ENCODE assay signal across 8 cellular contexts in genomic region chr6:89146748-89147715, GRCh38. TPM values are rescaled to one million over a fixed set of nuclear protein-coding genes. Genes with fewer than 3 reads are reported as not detected.
A peak's percentile ranks its signal among the peaks of the same experiment; 100 is the strongest.
DNase-seq lines count a peak whose midpoint lies in the region; ATAC-seq and TF ChIP-seq lines count a peak whose summit lies in the region.

No MANE protein-coding gene starts in this region.

- H3K4me1 ChIP-seq in KMS-11 (ENCODE audit: low read depth, poor library complexity, severe bottlenecking) (peaks cover 29% of the 10 kb centered on the region), rectal smooth muscle tissue (ENCODE audit: control insufficient read depth, insufficient read depth, low read length) (peaks cover 7% of the 10 kb centered on the region)

- H4K20me1 ChIP-seq in KMS-11 (ENCODE audit: insufficient read depth), result no peaks in the 10 kb centered on the region

- H3K27ac ChIP-seq in KMS-11 (peak overlapping the region; percentile 94), rectal smooth muscle tissue (ENCODE audit: low read depth, low read length) (peak overlapping the region; percentile 95)

- H2AFZ ChIP-seq in KMS-11 (ENCODE audit: low read depth), result peak overlapping the region; percentile 82

- H3K4me2 ChIP-seq in KMS-11, result peak overlapping the region; percentile 56; the same call in 1 of the 2 replicates

- H3K36me3 ChIP-seq in KMS-11 (ENCODE audit: insufficient read depth), result no peaks in the 10 kb centered on the region
- peaks cover 2% of the 10 kb centered on the region for H3K36me3 ChIP-seq in rectal smooth muscle tissue (ENCODE audit: control insufficient read depth, insufficient read depth, low read length)

- H3K27me3 ChIP-seq in KMS-11 (ENCODE audit: insufficient read depth, low read depth) (no peaks in the 10 kb centered on the region), rectal smooth muscle tissue (ENCODE audit: control insufficient read depth, insufficient read depth, low read length) (no peaks in the 10 kb centered on the region)

- ATAC-seq in left ventricle myocardium superior, result peak; percentile 64

- peaks cover 11% of the 10 kb centered on the region for H3K27me3 Mint-ChIP-seq in activated T-helper 1 cell treated with anti-CD3 and anti-CD28 coated beads, Interleukin-12 subunit alpha, Interleukin-12 subunit beta, Interleukin-2, Interleukin-4 antibody, amounts not matched to agents 30 ng/mL and 10 ng/mL and 1 ng/mL, durations not matched to agents 14 hours and 24 hours and 36 hours (ENCODE audit: insufficient read depth)

- H3K9ac ChIP-seq in KMS-11 (peak overlapping the region; percentile 95), rectal smooth muscle tissue (ENCODE audit: low read length) (peak overlapping the region; percentile 2)

- peaks cover 40% of the 10 kb centered on the region for H3K4me1 Mint-ChIP-seq in activated T-helper 1 cell treated with anti-CD3 and anti-CD28 coated beads, Interleukin-12 subunit alpha, Interleukin-12 subunit beta, Interleukin-2, Interleukin-4 antibody, amounts not matched to agents 30 ng/mL and 10 ng/mL and 1 ng/mL, durations not matched to agents 14 hours and 24 hours and 36 hours (ENCODE audit: low read depth)

- no peaks in the 10 kb centered on the region for H3K9me3 Mint-ChIP-seq in activated T-helper 1 cell treated with anti-CD3 and anti-CD28 coated beads, Interleukin-12 subunit alpha, Interleukin-12 subunit beta, Interleukin-2, Interleukin-4 antibody, amounts not matched to agents 30 ng/mL and 10 ng/mL and 1 ng/mL, durations not matched to agents 14 hours and 24 hours and 36 hours

- peak overlapping the region; percentile 78 for H3K4me3 Mint-ChIP-seq in activated T-helper 1 cell treated with anti-CD3 and anti-CD28 coated beads, Interleukin-12 subunit alpha, Interleukin-12 subunit beta, Interleukin-2, Interleukin-4 antibody, amounts not matched to agents 30 ng/mL and 10 ng/mL and 1 ng/mL, durations not matched to agents 14 hours and 24 hours and 36 hours

- DNase-seq in NCI-H1105 treated with DMSO at 0.1 percent for 48 hours (lab: John Stamatoyannopoulos, UW), result peak; percentile 53
- no peak for DNase-seq in NCI-H1105 (lab: John Stamatoyannopoulos, UW)
- no peak for DNase-seq in activated T-helper 1 cell treated with anti-CD3 and anti-CD28 coated beads, Interleukin-12 subunit alpha, Interleukin-12 subunit beta, Interleukin-2, Interleukin-4 antibody, amounts not matched to agents 30 ng/mL and 10 ng/mL and 1 ng/mL, durations not matched to agents 14 hours and 24 hours and 36 hours (ENCODE audit: low spot score)
- DNase-seq in left ventricle myocardium superior, result no peak
- DNase-seq in NCI-H446 treated with DMSO at 0.1 percent for 48 hours (lab: John Stamatoyannopoulos, UW), result no peak
- DNase-seq in HuH-7 (ENCODE audit: low spot score), result no peak

- H3K4me3 ChIP-seq in KMS-11 (IDR thresholded peaks at IDR 0.05; ENCODE audit: insufficient read depth, low read depth, low read length), result no peak overlapping the region
- peak overlapping the region; percentile 58 for H3K4me3 ChIP-seq in rectal smooth muscle tissue (ENCODE audit: low read length)

- H3K27ac Mint-ChIP-seq in activated T-helper 1 cell treated with anti-CD3 and anti-CD28 coated beads, Interleukin-12 subunit alpha, Interleukin-12 subunit beta, Interleukin-2, Interleukin-4 antibody, amounts not matched to agents 30 ng/mL and 10 ng/mL and 1 ng/mL, durations not matched to agents 14 hours and 24 hours and 36 hours, result peak overlapping the region; percentile 63

- TF ChIP-seq CTCF in KMS-11 (conservative IDR thresholded peaks at IDR 0.05; ENCODE audit: low read depth, low read length), result no peak

- intact Hi-C loops in activated T-helper 1 cell treated with anti-CD3 and anti-CD28 coated beads, Interleukin-12 subunit alpha, Interleukin-12 subunit beta, Interleukin-2, Interleukin-4 antibody, amounts not matched to agents 30 ng/mL and 10 ng/mL and 1 ng/mL, durations not matched to agents 14 hours and 24 hours and 36 hours (cut with micrococcal nuclease), result loop anchor here (1.0 to 10.0 kb wide), 2 partner anchors 265 to 1442 kb away; partner anchors contain the start of genes AKIRIN2 and RRAGD
- intact Hi-C loops in left ventricle myocardium superior (cut with micrococcal nuclease), result no loop called here

- H3K79me2 ChIP-seq in KMS-11 (ENCODE audit: insufficient read depth, low read depth), result peaks cover 35% of the 10 kb centered on the region

- peaks cover 16% of the 10 kb centered on the region for H3K36me3 Mint-ChIP-seq in activated T-helper 1 cell treated with anti-CD3 and anti-CD28 coated beads, Interleukin-12 subunit alpha, Interleukin-12 subunit beta, Interleukin-2, Interleukin-4 antibody, amounts not matched to agents 30 ng/mL and 10 ng/mL and 1 ng/mL, durations not matched to agents 14 hours and 24 hours and 36 hours (ENCODE audit: low read depth)

RNA-seq across cellular contexts. Expression of gene PM20D2, which starts 1.2 kb away (rescaled TPM):
- 14.1 TPM in 2 replicates for total RNA-seq in activated T-helper 1 cell treated with anti-CD3 and anti-CD28 coated beads, Interleukin-12 subunit alpha, Interleukin-12 subunit beta, Interleukin-2, Interleukin-4 antibody, amounts not matched to agents 30 ng/mL and 10 ng/mL and 1 ng/mL, durations not matched to agents 14 hours and 24 hours and 36 hours
- 11.8 TPM for total RNA-seq in left ventricle myocardium superior

RNA-seq across cellular contexts. Expression of gene SRSF12, which starts 29.2 kb away (rescaled TPM):
- total RNA-seq in activated T-helper 1 cell treated with anti-CD3 and anti-CD28 coated beads, Interleukin-12 subunit alpha, Interleukin-12 subunit beta, Interleukin-2, Interleukin-4 antibody, amounts not matched to agents 30 ng/mL and 10 ng/mL and 1 ng/mL, durations not matched to agents 14 hours and 24 hours and 36 hours, result 0.07 and 0.10 TPM in 2 replicates
- 0.07 TPM for total RNA-seq in left ventricle myocardium superior
